Comparison of ENCODE assay signal across 8 cellular contexts in genomic region chr11:6771926-6772898, GRCh38. TPM values are rescaled to one million over a fixed set of nuclear protein-coding genes. Genes with fewer than 3 reads are reported as not detected.
DNase-seq lines count a peak whose midpoint lies in the region; ATAC-seq lines count a peak whose summit lies in the region.
"Had no signal": no experiment of that assay in that cellular context is flagged by ENCODE, and none has a peak within 500 bp of the region (broad histone marks: within the 10 kb centered on the region; RNA-seq: fewer than 3 reads in every experiment).

Gene OR2AG2, minus strand, starts transcription at chr11:6771976. Its CDS starts 3,019 bp downstream, at chr11:6768957.

- DNase-seq in GM19240 (ENCODE audit: insufficient read length, low spot score) = peak; percentile 14
- peak; percentile 83 to 94 for DNase-seq in NOMO-1 (lab: John Stamatoyannopoulos, UW; ENCODE audit: unreplicated experiment in 2 of 2)
- DNase-seq in sciatic nerve (ENCODE audit: low spot score) = no peak
- no peak for DNase-seq in HPDE6-E6E7 (ENCODE audit: extremely low spot score)
- no peak for DNase-seq in ecto neural progenitor cell (ENCODE audit: low spot score)
- no peak for DNase-seq in AG08396 (ENCODE audit: low spot score)
- DNase-seq: erythroblast had no signal

- ATAC-seq in HG02884 (IDR thresholded peaks at IDR 0.05; ENCODE audit: unreplicated experiment) = peak; percentile 95
- ATAC-seq in sciatic nerve = peak; percentile 70

- intact Hi-C loops in sciatic nerve (cut with DNase I) = no loop called here

RNA-seq across cellular contexts. Expression of gene OR2AG2, which starts in this region (rescaled TPM):
- total RNA-seq in sciatic nerve = not detected

Comparison
In these comparisons a context has a peak if more than half of its experiments do, and no peak if none do; other contexts are left out.
1. Peak in ATAC-seq in sciatic nerve; RNA of the gene not detected or under 1 TPM.
2. DNase-seq: peak in GM19240 (single experiment) and NOMO-1 (2 of 2); none in sciatic nerve (single experiment), HPDE6-E6E7 (single experiment), ecto neural progenitor cell (single experiment) and AG08396 (single experiment).